In genomic region chr7:150695654-150696053, GRCh38 we compare ENCODE assay signal across 26 cellular contexts. TPM values are rescaled to one million over a fixed set of nuclear protein-coding genes. Genes with fewer than 3 reads are reported as not detected.
"Had no signal": no experiment of that assay in that cellular context is flagged by ENCODE, and none has a peak within 500 bp of the region (broad histone marks: within the 10 kb centered on the region; RNA-seq: fewer than 3 reads in every experiment).

No MANE protein-coding gene starts in this region.

- H3K27me3 Mint-ChIP-seq: memory B cell; stimulated activated naive B cell treated with anti-CD40 and anti-IgM and Interleukin-4, amounts not matched to agents 10 μg/mL and 1 μg/mL and 100 μg/mL, for 72 hours had no signal

- ATAC-seq: esophagus mucosa; gastrocnemius medialis; left lobe of liver; psoas muscle; right cardiac atrium; stimulated activated naive B cell treated with anti-CD40 and anti-IgM and Interleukin-4, amounts not matched to agents 10 μg/mL and 1 μg/mL and 100 μg/mL, for 72 hours had no signal

- H3K27me3 ChIP-seq: gastrocnemius medialis, ovary, sigmoid colon, stomach, thyroid gland had no signal

- H3K4me3 ChIP-seq: dorsolateral prefrontal cortex, gastrocnemius medialis, lung, ovary, psoas muscle, sigmoid colon, stomach, thyroid gland had no signal

- H3K27ac ChIP-seq: dorsolateral prefrontal cortex, epithelial cell of prostate, gastrocnemius medialis, ovary, psoas muscle, sigmoid colon, stomach, thyroid gland had no signal

- H3K27ac Mint-ChIP-seq: endodermal cell; memory B cell; nephron progenitor cell; stimulated activated naive B cell treated with anti-CD40 and anti-IgM and Interleukin-4, amounts not matched to agents 10 μg/mL and 1 μg/mL and 100 μg/mL, for 72 hours had no signal

- H3K9me3 ChIP-seq: thyroid gland had no signal

- DNase-seq: dorsolateral prefrontal cortex; effector CD4-positive, alpha-beta T cell; endodermal cell; foreskin fibroblast; gastrocnemius medialis; head of caudate nucleus; kidney; nephron progenitor cell; nucleus accumbens; ovary; posterior cingulate gyrus; psoas muscle; right cardiac atrium; sigmoid colon; stimulated activated CD4-positive, alpha-beta T cell treated with anti-CD3 and anti-CD28 coated beads, Interleukin-2, amount 100 ng/mL, for 24 hours; stimulated activated CD4-positive, alpha-beta T cell treated with anti-CD3 and anti-CD28 coated beads, Interleukin-4, amount 100 ng/mL, for 4 hours; stimulated activated naive B cell treated with anti-CD40 and anti-IgM and Interleukin-4, amounts not matched to agents 10 μg/mL and 1 μg/mL and 100 μg/mL, for 72 hours; stomach; thyroid gland; trophoblast cell had no signal

- H3K36me3 ChIP-seq: gastrocnemius medialis, ovary, thyroid gland had no signal

- H3K4me1 ChIP-seq: gastrocnemius medialis, psoas muscle, sigmoid colon, stomach, thyroid gland had no signal

- H3K4me1 Mint-ChIP-seq: endodermal cell; nephron progenitor cell; stimulated activated naive B cell treated with anti-CD40 and anti-IgM and Interleukin-4, amounts not matched to agents 10 μg/mL and 1 μg/mL and 100 μg/mL, for 72 hours had no signal

- H3K4me3 Mint-ChIP-seq: endodermal cell; memory B cell; nephron progenitor cell; stimulated activated naive B cell treated with anti-CD40 and anti-IgM and Interleukin-4, amounts not matched to agents 10 μg/mL and 1 μg/mL and 100 μg/mL, for 72 hours had no signal

RNA-seq across cellular contexts. Expression of gene GIMAP2, which starts 10.1 kb away (rescaled TPM):
- total RNA-seq: endodermal cell had no signal

RNA-seq across cellular contexts. Expression of gene GIMAP1, which starts 20.8 kb away (rescaled TPM):
- total RNA-seq: endodermal cell, renal cortical epithelial cell had no signal

RNA-seq across cellular contexts. Expression of gene GIMAP5, which starts 41.6 kb away (rescaled TPM):
- total RNA-seq: endodermal cell had no signal
